20 cellular contexts compared by ENCODE assay signal in genomic region chr21:43911015-43911934, GRCh38. TPM values are rescaled to one million over a fixed set of nuclear protein-coding genes. Genes with fewer than 3 reads are reported as not detected.
DNase-seq lines count a peak whose midpoint lies in the region; ATAC-seq and TF ChIP-seq lines count a peak whose summit lies in the region.
"Had no signal": no experiment of that assay in that cellular context is flagged by ENCODE, and none has a peak within 500 bp of the region (broad histone marks: within the 10 kb centered on the region; RNA-seq: fewer than 3 reads in every experiment).

No MANE protein-coding gene starts in this region.

- peaks cover 10 to 14% of the 10 kb centered on the region in 2 donors for H3K4me1 Mint-ChIP-seq in natural killer cell treated with Interleukin-12 subunit alpha and Interleukin-12 subunit beta and Interleukin-15 and Interleukin-18, amount 100 ng/mL, for 72 hours (ENCODE audit: low read depth in 2 of 2)
- H3K4me1 Mint-ChIP-seq in natural killer cell: peaks cover 8 to 22% of the 10 kb centered on the region in 2 donors
- peaks cover 58% of the 10 kb centered on the region for H3K4me1 Mint-ChIP-seq in nephron progenitor cell

- no peaks in the 10 kb centered on the region for H3K36me3 ChIP-seq in upper lobe of right lung
- H3K36me3 ChIP-seq: SJCRH30 had no signal

- H3K4me3 Mint-ChIP-seq in natural killer cell treated with Interleukin-12 subunit alpha and Interleukin-12 subunit beta and Interleukin-15 and Interleukin-18, amount 100 ng/mL, for 72 hours: no peak overlapping the region
- H3K4me3 Mint-ChIP-seq in natural killer cell: no peak overlapping the region
- peak overlapping the region; percentile 47 for H3K4me3 Mint-ChIP-seq in nephron progenitor cell
- H3K4me3 Mint-ChIP-seq: activated naive CD4-positive, alpha-beta T cell treated with anti-CD3 and anti-CD28 coated beads, Interleukin-2, amount 10 ng/mL, durations not matched to agents 7 days and 5 days; CD8-positive, alpha-beta memory T cell; T-helper 2 cell treated with Interferon-gamma antibody and Interleukin-4, amounts not matched to agents 5 μg/mL and 100 μg/mL, for 36 hours had no signal

- H3K9me3 ChIP-seq in upper lobe of right lung: no peaks in the 10 kb centered on the region
- H3K9me3 ChIP-seq: body of pancreas, SJCRH30 had no signal

- DNase-seq in natural killer cell treated with Interleukin-12 subunit alpha and Interleukin-12 subunit beta and Interleukin-15 and Interleukin-18, amount 100 ng/mL, for 72 hours (ENCODE audit: low spot score): peak; percentile 16
- DNase-seq in natural killer cell (no peak), left cardiac atrium (no peak), nephron progenitor cell (no peak), upper lobe of right lung (peak; percentile 90), NCI-H1105 (lab: John Stamatoyannopoulos, UW) (no peak), HUDEP-2 (lab: John Stamatoyannopoulos, UW; ENCODE audit: unreplicated experiment in 76 of 76) (no peak), hepatic stellate cell (ENCODE audit: low spot score) (no peak)
- DNase-seq: ACHN; activated CD4-positive, alpha-beta T cell treated with anti-CD3 and anti-CD28 coated beads for 4 hours; activated CD8-positive, alpha-beta memory T cell treated with anti-CD3 and anti-CD28 coated beads, Interleukin-2, amount 50 U/mL, for 4 hours; activated naive CD4-positive, alpha-beta T cell treated with anti-CD3 and anti-CD28 coated beads, Interleukin-2, amount 10 ng/mL, durations not matched to agents 7 days and 5 days; body of pancreas; CD8-positive, alpha-beta memory T cell; NCI-H1930; NCI-H510A treated with DMSO at 0.1 percent for 48 hours; SJCRH30; stimulated activated CD4-positive, alpha-beta T cell treated with anti-CD3 and anti-CD28 coated beads, Interleukin-15, amount 100 ng/mL, for 24 hours; stomach had no signal

- intact Hi-C loops in natural killer cell (cut with micrococcal nuclease) (no loop called here), left cardiac atrium (cut with DNase I) (no loop called here), upper lobe of right lung (cut with DNase I) (no loop called here)

- TF ChIP-seq CTCF in natural killer cell (IDR thresholded peaks at IDR 0.05): no peak
- no peak for TF ChIP-seq CTCF in nephron progenitor cell (IDR thresholded peaks at IDR 0.05)
- TF ChIP-seq CTCF in upper lobe of right lung (IDR thresholded peaks at IDR 0.05): no peak

- no peak for ATAC-seq in natural killer cell treated with Interleukin-12 subunit alpha and Interleukin-12 subunit beta and Interleukin-15 and Interleukin-18, amount 100 ng/mL, for 72 hours
- ATAC-seq in natural killer cell: no peak
- ATAC-seq in left cardiac atrium: peak; percentile 60 to 71
- peak; percentile 94 for ATAC-seq in upper lobe of right lung
- ATAC-seq: body of pancreas had no signal

- H3K27ac ChIP-seq in upper lobe of right lung: no peak overlapping the region
- H3K27ac ChIP-seq: body of pancreas, SJCRH30, stomach had no signal

- no peak overlapping the region for H3K27ac Mint-ChIP-seq in natural killer cell treated with Interleukin-12 subunit alpha and Interleukin-12 subunit beta and Interleukin-15 and Interleukin-18, amount 100 ng/mL, for 72 hours
- H3K27ac Mint-ChIP-seq in natural killer cell (no peak overlapping the region), nephron progenitor cell (peak overlapping the region; percentile 41)
- H3K27ac Mint-ChIP-seq: activated naive CD4-positive, alpha-beta T cell treated with anti-CD3 and anti-CD28 coated beads, Interleukin-2, amount 10 ng/mL, durations not matched to agents 7 days and 5 days; T-helper 2 cell treated with Interferon-gamma antibody and Interleukin-4, amounts not matched to agents 5 μg/mL and 100 μg/mL, for 36 hours had no signal

- peaks cover 0 to 3% of the 10 kb centered on the region in 2 donors for H3K27me3 Mint-ChIP-seq in natural killer cell treated with Interleukin-12 subunit alpha and Interleukin-12 subunit beta and Interleukin-15 and Interleukin-18, amount 100 ng/mL, for 72 hours
- peaks cover 0 to 2% of the 10 kb centered on the region in 2 donors for H3K27me3 Mint-ChIP-seq in natural killer cell (ENCODE audit: low read depth in 2 of 2)
- peaks cover 20% of the 10 kb centered on the region for H3K27me3 Mint-ChIP-seq in nephron progenitor cell (ENCODE audit: low read depth, poor library complexity)
- H3K27me3 Mint-ChIP-seq: activated naive CD4-positive, alpha-beta T cell treated with anti-CD3 and anti-CD28 coated beads, Interleukin-2, amount 10 ng/mL, durations not matched to agents 7 days and 5 days; CD8-positive, alpha-beta memory T cell had no signal

- no peak overlapping the region for H3K4me3 ChIP-seq in upper lobe of right lung
- H3K4me3 ChIP-seq: body of pancreas, SJCRH30, stomach had no signal

- H3K4me1 ChIP-seq in upper lobe of right lung: peaks cover 14% of the 10 kb centered on the region
- H3K4me1 ChIP-seq: body of pancreas, SJCRH30 had no signal

- H3K9me3 Mint-ChIP-seq in natural killer cell treated with Interleukin-12 subunit alpha and Interleukin-12 subunit beta and Interleukin-15 and Interleukin-18, amount 100 ng/mL, for 72 hours: peaks cover 4% of the 10 kb centered on the region
- H3K9me3 Mint-ChIP-seq in natural killer cell (peaks cover 2 to 3% of the 10 kb centered on the region in 2 donors), nephron progenitor cell (peaks cover 14% of the 10 kb centered on the region)

- H3K36me3 Mint-ChIP-seq in natural killer cell treated with Interleukin-12 subunit alpha and Interleukin-12 subunit beta and Interleukin-15 and Interleukin-18, amount 100 ng/mL, for 72 hours: peaks cover 6% of the 10 kb centered on the region
- H3K36me3 Mint-ChIP-seq in natural killer cell (no peaks in the 10 kb centered on the region), nephron progenitor cell (ENCODE audit: low read depth) (peaks cover 16% of the 10 kb centered on the region)

- H3K27me3 ChIP-seq in upper lobe of right lung: no peaks in the 10 kb centered on the region
- H3K27me3 ChIP-seq: body of pancreas, SJCRH30, stomach had no signal

RNA-seq across cellular contexts. Expression of gene AGPAT3, which starts 46.3 kb away (rescaled TPM):
- total RNA-seq in natural killer cell treated with Interleukin-12 subunit alpha and Interleukin-12 subunit beta and Interleukin-15 and Interleukin-18, amount 100 ng/mL, for 72 hours: 100 to 1,000 TPM in 1 of 2 donors, 10 to 100 TPM in 1; 66.8 to 115 TPM
- total RNA-seq in natural killer cell (10 to 100 TPM; 39.5 to 45.7 (median 42.3) TPM), left cardiac atrium (10 to 100 TPM; 65.1 to 69.4 TPM), upper lobe of right lung (86.0 TPM)

Comparison
In these comparisons a context has a peak if more than half of its experiments do, and no peak if none do; other contexts are left out.
1. DNase-seq: peak in natural killer cell treated with Interleukin-12 subunit alpha and Interleukin-12 subunit beta and Interleukin-15 and Interleukin-18, amount 100 ng/mL, for 72 hours (single experiment) and upper lobe of right lung (single experiment); none in natural killer cell (single experiment), left cardiac atrium (single experiment), nephron progenitor cell (single experiment), NCI-H1105 (single experiment), HUDEP-2 (0 of 76) and hepatic stellate cell (single experiment).
2. ATAC-seq: peak in left cardiac atrium (2 of 2) and upper lobe of right lung (single experiment); none in natural killer cell treated with Interleukin-12 subunit alpha and Interleukin-12 subunit beta and Interleukin-15 and Interleukin-18, amount 100 ng/mL, for 72 hours (0 of 2) and natural killer cell (0 of 3).